ENCODE assay signal across 18 cellular contexts in the genomic region with DNA sequence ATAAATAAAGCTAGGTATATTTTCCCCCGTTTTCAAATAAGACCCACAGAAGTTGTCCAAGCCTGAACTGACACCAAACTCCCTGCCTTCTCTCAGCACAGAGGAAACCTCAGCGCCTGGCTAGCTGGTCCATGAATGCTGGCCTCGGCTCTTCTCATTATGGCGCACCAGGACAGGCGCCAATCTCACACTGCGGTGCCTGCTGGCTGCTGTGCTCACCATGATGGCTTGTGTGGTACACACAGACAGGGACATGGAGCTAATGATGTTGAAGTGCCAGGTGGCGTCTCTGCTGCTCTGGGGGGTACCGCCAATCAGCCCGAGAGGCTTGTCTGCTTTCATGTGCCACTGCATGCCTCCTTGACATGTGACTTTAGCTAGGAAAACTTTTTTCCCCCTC.
"Had no signal": no experiment of that assay in that cellular context is flagged by ENCODE, and none has a peak within 500 bp of the region (broad histone marks: within the 10 kb centered on the region; RNA-seq: fewer than 3 reads in every experiment).

No MANE protein-coding gene starts in this region.

- FAIRE-seq: astrocyte, islet of Langerhans had no signal

- H3K4me3 ChIP-seq: esophagus squamous epithelium, gastrocnemius medialis, thoracic aorta, upper lobe of right lung had no signal

- H3K36me3 ChIP-seq: esophagus squamous epithelium, gastrocnemius medialis, thoracic aorta, upper lobe of right lung had no signal

- H3K27ac ChIP-seq: esophagus squamous epithelium, gastrocnemius medialis, thoracic aorta, upper lobe of right lung had no signal

- H3K4me1 ChIP-seq: gastrocnemius medialis, upper lobe of right lung had no signal

- H3K9me3 ChIP-seq: esophagus squamous epithelium, gastrocnemius medialis, thoracic aorta, upper lobe of right lung had no signal

- DNase-seq: activated naive CD4-positive, alpha-beta T cell treated with Interleukin-2 at 50 U/mL for 16 hours; activated naive CD8-positive, alpha-beta T cell treated with anti-CD3 and anti-CD28 coated beads for 36 hours; activated T-cell treated with anti-CD3 and anti-CD28 coated beads, Interleukin-2, amount 50 U/mL, for 4 hours; cortex of kidney; esophagus squamous epithelium; gastrocnemius medialis; hypothalamus; mesendoderm; naive B cell; retina; stimulated activated CD4-positive, alpha-beta T cell treated with anti-CD3 and anti-CD28 coated beads, Interleukin-4, amount 100 ng/mL, for 24 hours; stimulated activated naive CD4-positive, alpha-beta T cell treated with Interleukin-2 at 50 U/mL for 16 hours; T1000; upper lobe of right lung had no signal

- ATAC-seq: activated T-cell treated with anti-CD3 and anti-CD28 coated beads, Interleukin-2, amount 50 U/mL, for 4 hours; gastrocnemius medialis; upper lobe of right lung; WTC11 had no signal

- H3K27me3 ChIP-seq: esophagus squamous epithelium, gastrocnemius medialis, upper lobe of right lung had no signal
